Comparison of ENCODE assay signal across 1 cellular context in genomic region chr20:24992420-24993205, GRCh38.
TF ChIP-seq lines count a peak whose summit lies in the region.

TSS of gene APMAP (minus strand) at chr20:24992751. CDS start at chr20:24992688, 63 bp downstream.

TF ChIP-seq in GM23338, 12 proteins besides CTCF, POLR2A, EP300 and RAD21 (continued from another document):
- TF ChIP-seq ZNF462 (CRISPR knock-in tag; IDR thresholded peaks at IDR 0.05) (no peak), REST (IDR thresholded peaks at IDR 0.05; ENCODE audit: unreplicated experiment) (no peak), NANOG (IDR thresholded peaks at IDR 0.05; ENCODE audit: borderline replicate concordance) (no peak), EZH2 (IDR thresholded peaks at IDR 0.05; ENCODE audit: low read depth, unreplicated experiment) (no peak)
